In the genomic region with DNA sequence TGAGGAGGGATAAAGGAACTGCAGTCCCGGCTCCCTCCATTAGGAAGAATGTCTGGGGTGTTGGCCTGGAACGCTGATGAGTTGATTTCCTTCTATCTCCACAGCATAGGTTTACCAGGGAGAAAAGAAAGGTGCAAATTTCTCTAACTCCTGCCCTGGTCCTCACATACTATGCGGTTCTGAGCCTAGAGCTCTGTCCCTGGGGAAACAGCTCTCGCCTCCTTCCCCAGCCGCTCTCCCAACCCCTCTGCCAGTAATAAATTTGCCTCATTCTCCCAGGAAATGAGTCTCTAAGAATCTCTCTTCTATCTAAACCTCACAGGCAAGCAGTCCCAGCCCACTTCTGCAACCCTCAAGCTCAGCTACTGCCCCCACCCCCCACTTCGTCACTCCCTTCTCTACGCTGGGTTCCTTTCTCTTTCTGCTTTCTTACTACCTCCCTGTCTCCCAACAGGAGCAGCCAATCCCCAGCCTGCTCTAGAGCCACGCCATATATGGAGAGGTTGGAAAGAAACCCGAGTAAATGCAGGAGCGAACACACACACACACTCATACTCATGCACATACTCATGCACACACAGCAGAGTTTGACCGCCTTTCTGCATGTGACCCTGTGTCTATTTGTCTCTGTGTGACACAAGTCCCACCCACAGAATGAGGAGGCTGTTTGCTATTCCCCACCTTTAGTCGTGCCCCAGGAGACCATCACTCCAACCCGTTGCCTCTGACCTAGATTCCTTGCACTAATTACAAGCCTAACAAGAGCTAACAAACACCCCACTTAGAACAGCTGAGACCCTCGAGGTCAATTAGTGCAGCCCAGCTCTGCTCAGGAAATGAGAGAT, we compare ENCODE assay signal across 7 cellular contexts. TPM values are rescaled to one million over a fixed set of nuclear protein-coding genes. Genes with fewer than 3 reads are reported as not detected.
DNase-seq lines count a peak whose midpoint lies in the region; ATAC-seq and TF ChIP-seq lines count a peak whose summit lies in the region.

No MANE protein-coding gene starts in this region.

- CTCF ChIA-PET in GM10248 (lab: Yijun Ruan, JAX), result interaction anchor here (0.7 to 14.0 kb wide), 10 partner anchors 7 to 274 kb away, joined by 4 to 247 read pairs (median 6); a partner anchor contains a TSS
- CTCF ChIA-PET in activated CD4-positive, alpha-beta memory T cell treated with anti-CD3 and anti-CD28 coated beads, Interleukin-2, amount 10 ng/mL, durations not matched to agents 7 days and 5 days (lab: Charles Lee), result interaction anchor here (1.3 to 16.1 kb wide), 4 partner anchors 24 to 273 kb away, joined by 3 to 225 read pairs (median 36); a partner anchor contains a TSS

- POLR2A ChIA-PET in GM10248 (lab: Yijun Ruan, JAX), result interaction anchor here (5.2 kb wide), 1 partner anchor 276 kb away, joined by 29 read pairs; a partner anchor contains a TSS
- POLR2A ChIA-PET in activated CD4-positive, alpha-beta memory T cell treated with anti-CD3 and anti-CD28 coated beads, Interleukin-2, amount 10 ng/mL, durations not matched to agents 7 days and 5 days (lab: Charles Lee), result interaction anchor here (0.5 to 4.3 kb wide), 5 partner anchors 12 to 102 kb away, joined by 3 to 47 read pairs (median 6); a partner anchor contains a TSS

- peak; percentile 8 for ATAC-seq in activated T-helper 17 cell treated with anti-CD3 and anti-CD28 coated beads, Interleukin-2, amount 50 U/mL, for 72 hours (replicated peaks)

- DNase-seq in GM10248 (ENCODE audit: extremely low spot score) (peak; percentile 75), HCEC 1CT (peak; percentile 100), NCI-H2029 treated with DMSO at 0.1 percent for 48 hours (lab: John Stamatoyannopoulos, UW) (peak; percentile 88), globus pallidus (ENCODE audit: low spot score) (peak; percentile 66), nephron progenitor cell (peak; percentile 70)
- no peak for DNase-seq in activated CD4-positive, alpha-beta memory T cell treated with anti-CD3 and anti-CD28 coated beads, Interleukin-2, amount 10 ng/mL, durations not matched to agents 7 days and 5 days

- peaks cover 28% of the 10 kb centered on the region for H3K36me3 Mint-ChIP-seq in activated T-helper 17 cell treated with anti-CD3 and anti-CD28 coated beads, Interleukin-2, amount 50 U/mL, for 72 hours (ENCODE audit: low read depth)
- peaks cover 32% of the 10 kb centered on the region for H3K36me3 Mint-ChIP-seq in nephron progenitor cell (ENCODE audit: low read depth)
- H3K36me3 Mint-ChIP-seq in activated CD4-positive, alpha-beta memory T cell treated with anti-CD3 and anti-CD28 coated beads, Interleukin-2, amount 10 ng/mL, durations not matched to agents 7 days and 5 days (ENCODE audit: low read depth), result peaks cover 26% of the 10 kb centered on the region

- H3K4me1 Mint-ChIP-seq in activated T-helper 17 cell treated with anti-CD3 and anti-CD28 coated beads, Interleukin-2, amount 50 U/mL, for 72 hours, result peaks cover 28% of the 10 kb centered on the region
- peaks cover 76% of the 10 kb centered on the region for H3K4me1 Mint-ChIP-seq in nephron progenitor cell
- peaks cover 63% of the 10 kb centered on the region for H3K4me1 Mint-ChIP-seq in activated CD4-positive, alpha-beta memory T cell treated with anti-CD3 and anti-CD28 coated beads, Interleukin-2, amount 10 ng/mL, durations not matched to agents 7 days and 5 days

- H3K27ac Mint-ChIP-seq in activated T-helper 17 cell treated with anti-CD3 and anti-CD28 coated beads, Interleukin-2, amount 50 U/mL, for 72 hours, result no peak overlapping the region
- peak overlapping the region; percentile 98 for H3K27ac Mint-ChIP-seq in nephron progenitor cell
- no peak overlapping the region for H3K27ac Mint-ChIP-seq in activated CD4-positive, alpha-beta memory T cell treated with anti-CD3 and anti-CD28 coated beads, Interleukin-2, amount 10 ng/mL, durations not matched to agents 7 days and 5 days

- TF ChIP-seq CTCF in GM10248 (IDR thresholded peaks at IDR 0.05; ENCODE audit: control extremely low read depth, extremely low read depth, low read depth, missing control alignments), result no peak
- TF ChIP-seq CTCF in nephron progenitor cell (IDR thresholded peaks at IDR 0.05), result no peak

- H3K4me3 Mint-ChIP-seq in activated T-helper 17 cell treated with anti-CD3 and anti-CD28 coated beads, Interleukin-2, amount 50 U/mL, for 72 hours, result peak overlapping the region; percentile 17
- peak overlapping the region; percentile 74 for H3K4me3 Mint-ChIP-seq in nephron progenitor cell
- no peak overlapping the region for H3K4me3 Mint-ChIP-seq in activated CD4-positive, alpha-beta memory T cell treated with anti-CD3 and anti-CD28 coated beads, Interleukin-2, amount 10 ng/mL, durations not matched to agents 7 days and 5 days

- H3K27me3 Mint-ChIP-seq in activated T-helper 17 cell treated with anti-CD3 and anti-CD28 coated beads, Interleukin-2, amount 50 U/mL, for 72 hours, result no peaks in the 10 kb centered on the region
- no peaks in the 10 kb centered on the region for H3K27me3 Mint-ChIP-seq in nephron progenitor cell (ENCODE audit: low read depth, poor library complexity)
- peaks cover 2% of the 10 kb centered on the region for H3K27me3 Mint-ChIP-seq in activated CD4-positive, alpha-beta memory T cell treated with anti-CD3 and anti-CD28 coated beads, Interleukin-2, amount 10 ng/mL, durations not matched to agents 7 days and 5 days

- H3K9me3 Mint-ChIP-seq in activated T-helper 17 cell treated with anti-CD3 and anti-CD28 coated beads, Interleukin-2, amount 50 U/mL, for 72 hours, result no peaks in the 10 kb centered on the region
- no peaks in the 10 kb centered on the region for H3K9me3 Mint-ChIP-seq in nephron progenitor cell
- H3K9me3 Mint-ChIP-seq in activated CD4-positive, alpha-beta memory T cell treated with anti-CD3 and anti-CD28 coated beads, Interleukin-2, amount 10 ng/mL, durations not matched to agents 7 days and 5 days, result no peaks in the 10 kb centered on the region

RNA-seq across cellular contexts. Expression of a gene that starts 13.4 kb away (rescaled TPM):
- 10 to 100 TPM; 33.1 to 43.0 TPM for total RNA-seq in activated T-helper 17 cell treated with anti-CD3 and anti-CD28 coated beads, Interleukin-2, amount 50 U/mL, for 72 hours
- 10 to 100 TPM; 89.8 to 92.9 TPM for total RNA-seq in activated CD4-positive, alpha-beta memory T cell treated with anti-CD3 and anti-CD28 coated beads, Interleukin-2, amount 10 ng/mL, durations not matched to agents 7 days and 5 days
